ENCODE assay signal across 1 cellular context in the genomic region with DNA sequence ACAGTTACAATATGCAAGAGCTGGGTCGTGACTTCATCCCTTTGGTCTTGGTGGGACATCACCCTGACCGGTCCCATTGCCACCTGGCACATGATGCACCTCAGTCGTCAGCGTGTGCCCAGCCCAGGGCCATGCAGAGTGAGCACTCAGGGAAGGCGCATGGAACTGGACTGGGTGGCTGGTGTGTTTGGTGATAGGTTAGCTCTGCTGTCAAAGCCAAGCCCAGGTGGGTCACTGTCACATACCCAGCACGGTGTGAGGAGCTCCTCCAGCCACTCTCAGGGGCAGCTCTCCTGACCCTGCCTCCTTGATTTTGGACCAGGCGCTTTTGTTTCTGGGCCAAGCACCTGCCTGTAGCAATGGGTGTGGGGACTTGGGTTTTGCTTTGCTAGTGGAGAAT.
TF ChIP-seq lines count a peak whose summit lies in the region.

No MANE protein-coding gene starts in this region.

TF ChIP-seq in SK-N-SH treated with all-trans-retinoic acid at 6 μM for 48 hours, 23 proteins besides CTCF, POLR2A, EP300 and RAD21 (continued from another document):
- TF ChIP-seq, protein P1, sequence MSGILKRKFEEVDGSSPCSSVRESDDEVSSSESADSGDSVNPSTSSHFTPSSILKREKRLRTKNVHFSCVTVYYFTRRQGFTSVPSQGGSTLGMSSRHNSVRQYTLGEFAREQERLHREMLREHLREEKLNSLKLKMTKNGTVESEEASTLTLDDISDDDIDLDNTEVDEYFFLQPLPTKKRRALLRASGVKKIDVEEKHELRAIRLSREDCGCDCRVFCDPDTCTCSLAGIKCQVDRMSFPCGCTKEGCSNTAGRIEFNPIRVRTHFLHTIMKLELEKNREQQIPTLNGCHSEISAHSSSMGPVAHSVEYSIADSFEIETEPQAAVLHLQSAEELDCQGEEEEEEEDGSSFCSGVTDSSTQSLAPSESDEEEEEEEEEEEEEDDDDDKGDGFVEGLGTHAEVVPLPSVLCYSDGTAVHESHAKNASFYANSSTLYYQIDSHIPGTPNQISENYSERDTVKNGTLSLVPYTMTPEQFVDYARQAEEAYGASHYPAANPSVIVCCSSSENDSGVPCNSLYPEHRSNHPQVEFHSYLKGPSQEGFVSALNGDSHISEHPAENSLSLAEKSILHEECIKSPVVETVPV (CRISPR knock-in tag; IDR thresholded peaks at IDR 0.05), result no peak
- TF ChIP-seq SNAI2 (CRISPR knock-in tag; IDR thresholded peaks at IDR 0.05) (no peak), ESRRG (CRISPR knock-in tag; IDR thresholded peaks at IDR 0.05) (no peak), ZFP3 (CRISPR knock-in tag; IDR thresholded peaks at IDR 0.05) (no peak), TOX (CRISPR knock-in tag; IDR thresholded peaks at IDR 0.05; ENCODE audit: borderline replicate concordance) (no peak), CSDC2 (CRISPR knock-in tag; IDR thresholded peaks at IDR 0.05) (no peak), GLIS3 (CRISPR knock-in tag; IDR thresholded peaks at IDR 0.05) (no peak)
- TF ChIP-seq, protein P2, sequence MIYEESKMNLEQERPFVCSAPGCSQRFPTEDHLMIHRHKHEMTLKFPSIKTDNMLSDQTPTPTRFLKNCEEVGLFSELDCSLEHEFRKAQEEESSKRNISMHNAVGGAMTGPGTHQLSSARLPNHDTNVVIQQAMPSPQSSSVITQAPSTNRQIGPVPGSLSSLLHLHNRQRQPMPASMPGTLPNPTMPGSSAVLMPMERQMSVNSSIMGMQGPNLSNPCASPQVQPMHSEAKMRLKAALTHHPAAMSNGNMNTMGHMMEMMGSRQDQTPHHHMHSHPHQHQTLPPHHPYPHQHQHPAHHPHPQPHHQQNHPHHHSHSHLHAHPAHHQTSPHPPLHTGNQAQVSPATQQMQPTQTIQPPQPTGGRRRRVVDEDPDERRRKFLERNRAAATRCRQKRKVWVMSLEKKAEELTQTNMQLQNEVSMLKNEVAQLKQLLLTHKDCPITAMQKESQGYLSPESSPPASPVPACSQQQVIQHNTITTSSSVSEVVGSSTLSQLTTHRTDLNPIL (CRISPR knock-in tag; IDR thresholded peaks at IDR 0.05; ENCODE audit: low read depth), result no peak
- TF ChIP-seq, protein P3, sequence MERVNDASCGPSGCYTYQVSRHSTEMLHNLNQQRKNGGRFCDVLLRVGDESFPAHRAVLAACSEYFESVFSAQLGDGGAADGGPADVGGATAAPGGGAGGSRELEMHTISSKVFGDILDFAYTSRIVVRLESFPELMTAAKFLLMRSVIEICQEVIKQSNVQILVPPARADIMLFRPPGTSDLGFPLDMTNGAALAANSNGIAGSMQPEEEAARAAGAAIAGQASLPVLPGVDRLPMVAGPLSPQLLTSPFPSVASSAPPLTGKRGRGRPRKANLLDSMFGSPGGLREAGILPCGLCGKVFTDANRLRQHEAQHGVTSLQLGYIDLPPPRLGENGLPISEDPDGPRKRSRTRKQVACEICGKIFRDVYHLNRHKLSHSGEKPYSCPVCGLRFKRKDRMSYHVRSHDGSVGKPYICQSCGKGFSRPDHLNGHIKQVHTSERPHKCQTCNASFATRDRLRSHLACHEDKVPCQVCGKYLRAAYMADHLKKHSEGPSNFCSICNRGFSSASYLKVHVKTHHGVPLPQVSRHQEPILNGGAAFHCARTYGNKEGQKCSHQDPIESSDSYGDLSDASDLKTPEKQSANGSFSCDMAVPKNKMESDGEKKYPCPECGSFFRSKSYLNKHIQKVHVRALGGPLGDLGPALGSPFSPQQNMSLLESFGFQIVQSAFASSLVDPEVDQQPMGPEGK (CRISPR knock-in tag; IDR thresholded peaks at IDR 0.05; ENCODE audit: borderline replicate concordance), result no peak
- TF ChIP-seq, protein P4, sequence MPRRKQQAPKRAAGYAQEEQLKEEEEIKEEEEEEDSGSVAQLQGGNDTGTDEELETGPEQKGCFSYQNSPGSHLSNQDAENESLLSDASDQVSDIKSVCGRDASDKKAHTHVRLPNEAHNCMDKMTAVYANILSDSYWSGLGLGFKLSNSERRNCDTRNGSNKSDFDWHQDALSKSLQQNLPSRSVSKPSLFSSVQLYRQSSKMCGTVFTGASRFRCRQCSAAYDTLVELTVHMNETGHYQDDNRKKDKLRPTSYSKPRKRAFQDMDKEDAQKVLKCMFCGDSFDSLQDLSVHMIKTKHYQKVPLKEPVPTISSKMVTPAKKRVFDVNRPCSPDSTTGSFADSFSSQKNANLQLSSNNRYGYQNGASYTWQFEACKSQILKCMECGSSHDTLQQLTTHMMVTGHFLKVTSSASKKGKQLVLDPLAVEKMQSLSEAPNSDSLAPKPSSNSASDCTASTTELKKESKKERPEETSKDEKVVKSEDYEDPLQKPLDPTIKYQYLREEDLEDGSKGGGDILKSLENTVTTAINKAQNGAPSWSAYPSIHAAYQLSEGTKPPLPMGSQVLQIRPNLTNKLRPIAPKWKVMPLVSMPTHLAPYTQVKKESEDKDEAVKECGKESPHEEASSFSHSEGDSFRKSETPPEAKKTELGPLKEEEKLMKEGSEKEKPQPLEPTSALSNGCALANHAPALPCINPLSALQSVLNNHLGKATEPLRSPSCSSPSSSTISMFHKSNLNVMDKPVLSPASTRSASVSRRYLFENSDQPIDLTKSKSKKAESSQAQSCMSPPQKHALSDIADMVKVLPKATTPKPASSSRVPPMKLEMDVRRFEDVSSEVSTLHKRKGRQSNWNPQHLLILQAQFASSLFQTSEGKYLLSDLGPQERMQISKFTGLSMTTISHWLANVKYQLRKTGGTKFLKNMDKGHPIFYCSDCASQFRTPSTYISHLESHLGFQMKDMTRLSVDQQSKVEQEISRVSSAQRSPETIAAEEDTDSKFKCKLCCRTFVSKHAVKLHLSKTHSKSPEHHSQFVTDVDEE (CRISPR knock-in tag; IDR thresholded peaks at IDR 0.05), result no peak
- TF ChIP-seq, protein P5, sequence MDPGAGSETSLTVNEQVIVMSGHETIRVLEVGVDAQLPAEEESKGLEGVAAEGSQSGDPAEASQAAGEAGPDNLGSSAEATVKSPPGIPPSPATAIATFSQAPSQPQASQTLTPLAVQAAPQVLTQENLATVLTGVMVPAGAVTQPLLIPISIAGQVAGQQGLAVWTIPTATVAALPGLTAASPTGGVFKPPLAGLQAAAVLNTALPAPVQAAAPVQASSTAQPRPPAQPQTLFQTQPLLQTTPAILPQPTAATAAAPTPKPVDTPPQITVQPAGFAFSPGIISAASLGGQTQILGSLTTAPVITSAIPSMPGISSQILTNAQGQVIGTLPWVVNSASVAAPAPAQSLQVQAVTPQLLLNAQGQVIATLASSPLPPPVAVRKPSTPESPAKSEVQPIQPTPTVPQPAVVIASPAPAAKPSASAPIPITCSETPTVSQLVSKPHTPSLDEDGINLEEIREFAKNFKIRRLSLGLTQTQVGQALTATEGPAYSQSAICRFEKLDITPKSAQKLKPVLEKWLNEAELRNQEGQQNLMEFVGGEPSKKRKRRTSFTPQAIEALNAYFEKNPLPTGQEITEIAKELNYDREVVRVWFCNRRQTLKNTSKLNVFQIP (CRISPR knock-in tag; IDR thresholded peaks at IDR 0.05; ENCODE audit: borderline replicate concordance, low read depth), result no peak
